ENCODE assay signal across 35 cellular contexts in the genomic region with DNA sequence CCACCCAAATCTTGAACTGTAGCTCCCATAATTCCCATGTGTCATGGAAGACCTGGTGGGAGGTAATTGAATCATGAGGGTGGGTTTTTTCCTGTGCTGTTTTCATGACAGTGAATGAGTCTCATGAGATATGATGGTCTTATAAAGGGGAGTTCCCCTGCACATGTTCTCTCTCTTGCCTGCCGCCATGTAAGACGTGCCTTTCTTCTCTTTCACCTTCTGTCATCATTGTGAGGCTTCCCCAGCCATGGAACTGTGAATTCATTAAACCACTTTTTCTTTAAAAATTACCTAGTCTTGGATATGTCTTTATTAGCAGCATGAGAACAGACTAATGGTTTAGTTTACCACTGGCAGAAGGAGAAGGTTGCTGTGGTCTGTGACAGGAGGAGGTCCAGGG.
"Had no signal": no experiment of that assay in that cellular context is flagged by ENCODE, and none has a peak within 500 bp of the region (broad histone marks: within the 10 kb centered on the region; RNA-seq: fewer than 3 reads in every experiment).

No MANE protein-coding gene starts in this region.

- H3K36me3 ChIP-seq: adrenal gland, brain microvascular endothelial cell, breast epithelium had no signal

- H3K27ac ChIP-seq: adrenal gland, body of pancreas, brain microvascular endothelial cell, breast epithelium, VCaP had no signal

- H3K9me3 ChIP-seq: adrenal gland, body of pancreas, breast epithelium had no signal

- H3K27ac Mint-ChIP-seq: activated B cell treated with CpG ODN at 0.5 μM for 24 hours; activated CD4-positive, alpha-beta memory T cell treated with anti-CD3 and anti-CD28 coated beads for 36 hours; activated CD4-positive, alpha-beta T cell treated with anti-CD3 and anti-CD28 coated beads, Interleukin-2, amount 10 ng/mL, durations not matched to agents 24 days and 14 days; activated CD8-positive, alpha-beta T cell treated with anti-CD3 and anti-CD28 coated beads for 36 hours; activated naive CD4-positive, alpha-beta T cell treated with anti-CD3 and anti-CD28 coated beads for 36 hours; activated naive CD4-positive, alpha-beta T cell treated with anti-CD3 and anti-CD28 coated beads, Interleukin-2, amount 50 U/mL, for 72 hours; activated naive CD8-positive, alpha-beta T cell treated with anti-CD3 and anti-CD28 coated beads for 36 hours; activated T-cell treated with anti-CD3 and anti-CD28 coated beads, Interleukin-2, amount 50 U/mL, for 72 hours; activated T-helper 1 cell treated with anti-CD3 and anti-CD28 coated beads, Interleukin-12 subunit alpha, Interleukin-12 subunit beta, Interleukin-2, Interleukin-4 antibody, amounts not matched to agents 30 ng/mL and 10 ng/mL and 1 ng/mL, durations not matched to agents 14 hours and 24 hours and 36 hours; activated T-helper 17 cell treated with anti-CD3 and anti-CD28 coated beads, Interleukin-2, amount 50 U/mL, for 72 hours; T-helper 2 cell treated with Interferon-gamma antibody and Interleukin-4, amounts not matched to agents 5 μg/mL and 100 μg/mL, for 36 hours had no signal

- ATAC-seq: activated CD8-positive, alpha-beta T cell treated with anti-CD3 and anti-CD28 coated beads for 36 hours; activated naive CD4-positive, alpha-beta T cell treated with anti-CD3 and anti-CD28 coated beads, Interleukin-2, amount 50 U/mL, for 72 hours; activated T-cell treated with anti-CD3 and anti-CD28 coated beads, Interleukin-2, amount 50 U/mL, for 4 hours; activated T-cell treated with anti-CD3 and anti-CD28 coated beads, Interleukin-2, amount 50 U/mL, for 72 hours; activated T-helper 17 cell treated with anti-CD3 and anti-CD28 coated beads, Interleukin-2, amount 50 U/mL, for 72 hours; body of pancreas had no signal

- DNase-seq: activated B cell treated with CpG ODN at 0.5 μM for 24 hours; activated CD4-positive, alpha-beta memory T cell treated with anti-CD3 and anti-CD28 coated beads for 36 hours; activated CD4-positive, alpha-beta T cell treated with anti-CD3 and anti-CD28 coated beads for 4 hours; activated CD4-positive, alpha-beta T cell treated with anti-CD3 and anti-CD28 coated beads, Interleukin-2, amount 10 ng/mL, durations not matched to agents 24 days and 14 days; activated CD4-positive, alpha-beta T cell treated with anti-CD3 and anti-CD28 coated beads, Interleukin-2, amount 50 U/mL, for 1 hour; activated CD4-positive, alpha-beta T cell treated with anti-CD3 and anti-CD28 coated beads, Interleukin-2, amount 50 U/mL, for 4 hours; activated CD4-positive, CD25-positive, alpha-beta regulatory T cell treated with anti-CD3 and anti-CD28 coated beads, Interleukin-2, amount 50 U/mL, for 72 hours; activated CD8-positive, alpha-beta memory T cell treated with anti-CD3 and anti-CD28 coated beads, Interleukin-2, amount 50 U/mL, for 4 hours; activated CD8-positive, alpha-beta T cell treated with anti-CD3 and anti-CD28 coated beads for 36 hours; activated effector memory CD4-positive, alpha-beta T cell treated with anti-CD3 and anti-CD28 coated beads, Interleukin-2, amount 50 U/mL, for 16 hours; activated gamma-delta T cell treated with Interleukin-2 at 50 U/mL for 16 hours; activated naive CD4-positive, alpha-beta T cell; activated naive CD4-positive, alpha-beta T cell treated with anti-CD3 and anti-CD28 coated beads for 36 hours; activated naive CD4-positive, alpha-beta T cell treated with anti-CD3 and anti-CD28 coated beads, Interleukin-2, amount 50 U/mL, for 16 hours; activated naive CD8-positive, alpha-beta T cell treated with anti-CD3 and anti-CD28 coated beads for 36 hours; activated T-cell treated with anti-CD3 and anti-CD28 coated beads for 4 hours; activated T-cell treated with anti-CD3 and anti-CD28 coated beads, Interleukin-2, amount 50 U/mL, for 1 hour; activated T-cell treated with anti-CD3 and anti-CD28 coated beads, Interleukin-2, amount 50 U/mL, for 4 hours; activated T-cell treated with anti-CD3 and anti-CD28 coated beads, Interleukin-2, amount 50 U/mL, for 72 hours; adrenal gland; amniotic stem cell; aorta; body of pancreas; brain microvascular endothelial cell; central memory CD4-positive, alpha-beta T cell; T-helper 9 cell had no signal

- H3K27me3 ChIP-seq: body of pancreas, brain microvascular endothelial cell, breast epithelium had no signal

- H3K4me3 Mint-ChIP-seq: activated B cell treated with CpG ODN at 0.5 μM for 24 hours; activated CD4-positive, alpha-beta memory T cell treated with anti-CD3 and anti-CD28 coated beads for 36 hours; activated CD4-positive, alpha-beta T cell treated with anti-CD3 and anti-CD28 coated beads, Interleukin-2, amount 10 ng/mL, durations not matched to agents 24 days and 14 days; activated CD8-positive, alpha-beta T cell treated with anti-CD3 and anti-CD28 coated beads for 36 hours; activated naive CD4-positive, alpha-beta T cell treated with anti-CD3 and anti-CD28 coated beads for 36 hours; activated naive CD8-positive, alpha-beta T cell treated with anti-CD3 and anti-CD28 coated beads for 36 hours; activated T-cell treated with anti-CD3 and anti-CD28 coated beads, Interleukin-2, amount 50 U/mL, for 4 hours; activated T-cell treated with anti-CD3 and anti-CD28 coated beads, Interleukin-2, amount 50 U/mL, for 72 hours; activated T-helper 1 cell treated with anti-CD3 and anti-CD28 coated beads, Interleukin-12 subunit alpha, Interleukin-12 subunit beta, Interleukin-2, Interleukin-4 antibody, amounts not matched to agents 30 ng/mL and 10 ng/mL and 1 ng/mL, durations not matched to agents 14 hours and 24 hours and 36 hours; activated T-helper 17 cell treated with anti-CD3 and anti-CD28 coated beads, Interleukin-2, amount 50 U/mL, for 72 hours; T-helper 2 cell treated with Interferon-gamma antibody and Interleukin-4, amounts not matched to agents 5 μg/mL and 100 μg/mL, for 36 hours had no signal

- H3K9me3 Mint-ChIP-seq: activated CD4-positive, alpha-beta memory T cell treated with anti-CD3 and anti-CD28 coated beads for 36 hours; activated CD4-positive, alpha-beta T cell treated with anti-CD3 and anti-CD28 coated beads, Interleukin-2, amount 10 ng/mL, durations not matched to agents 24 days and 14 days; activated CD8-positive, alpha-beta T cell treated with anti-CD3 and anti-CD28 coated beads for 36 hours; activated naive CD4-positive, alpha-beta T cell treated with anti-CD3 and anti-CD28 coated beads for 36 hours; activated naive CD4-positive, alpha-beta T cell treated with anti-CD3 and anti-CD28 coated beads, Interleukin-2, amount 50 U/mL, for 72 hours; activated T-cell treated with anti-CD3 and anti-CD28 coated beads, Interleukin-2, amount 50 U/mL, for 72 hours; activated T-helper 1 cell treated with anti-CD3 and anti-CD28 coated beads, Interleukin-12 subunit alpha, Interleukin-12 subunit beta, Interleukin-2, Interleukin-4 antibody, amounts not matched to agents 30 ng/mL and 10 ng/mL and 1 ng/mL, durations not matched to agents 14 hours and 24 hours and 36 hours; activated T-helper 17 cell treated with anti-CD3 and anti-CD28 coated beads, Interleukin-2, amount 50 U/mL, for 72 hours; T-helper 2 cell treated with Interferon-gamma antibody and Interleukin-4, amounts not matched to agents 5 μg/mL and 100 μg/mL, for 36 hours had no signal

- FAIRE-seq: astrocyte, colon, TTC549 had no signal

- H3K4me3 ChIP-seq: adrenal gland, body of pancreas, breast epithelium had no signal

- H3K4me1 Mint-ChIP-seq: activated B cell treated with CpG ODN at 0.5 μM for 24 hours; activated CD4-positive, alpha-beta T cell treated with anti-CD3 and anti-CD28 coated beads, Interleukin-2, amount 10 ng/mL, durations not matched to agents 24 days and 14 days; activated naive CD8-positive, alpha-beta T cell treated with anti-CD3 and anti-CD28 coated beads for 36 hours; activated T-helper 17 cell treated with anti-CD3 and anti-CD28 coated beads, Interleukin-2, amount 50 U/mL, for 72 hours had no signal

- H3K4me1 ChIP-seq: adrenal gland, body of pancreas, breast epithelium had no signal

- H3K36me3 Mint-ChIP-seq: activated CD4-positive, alpha-beta memory T cell treated with anti-CD3 and anti-CD28 coated beads for 36 hours; activated naive CD4-positive, alpha-beta T cell treated with anti-CD3 and anti-CD28 coated beads, Interleukin-2, amount 50 U/mL, for 72 hours; activated naive CD8-positive, alpha-beta T cell treated with anti-CD3 and anti-CD28 coated beads for 36 hours had no signal
